ENCODE assay signal across 8 cellular contexts in the genomic region with DNA sequence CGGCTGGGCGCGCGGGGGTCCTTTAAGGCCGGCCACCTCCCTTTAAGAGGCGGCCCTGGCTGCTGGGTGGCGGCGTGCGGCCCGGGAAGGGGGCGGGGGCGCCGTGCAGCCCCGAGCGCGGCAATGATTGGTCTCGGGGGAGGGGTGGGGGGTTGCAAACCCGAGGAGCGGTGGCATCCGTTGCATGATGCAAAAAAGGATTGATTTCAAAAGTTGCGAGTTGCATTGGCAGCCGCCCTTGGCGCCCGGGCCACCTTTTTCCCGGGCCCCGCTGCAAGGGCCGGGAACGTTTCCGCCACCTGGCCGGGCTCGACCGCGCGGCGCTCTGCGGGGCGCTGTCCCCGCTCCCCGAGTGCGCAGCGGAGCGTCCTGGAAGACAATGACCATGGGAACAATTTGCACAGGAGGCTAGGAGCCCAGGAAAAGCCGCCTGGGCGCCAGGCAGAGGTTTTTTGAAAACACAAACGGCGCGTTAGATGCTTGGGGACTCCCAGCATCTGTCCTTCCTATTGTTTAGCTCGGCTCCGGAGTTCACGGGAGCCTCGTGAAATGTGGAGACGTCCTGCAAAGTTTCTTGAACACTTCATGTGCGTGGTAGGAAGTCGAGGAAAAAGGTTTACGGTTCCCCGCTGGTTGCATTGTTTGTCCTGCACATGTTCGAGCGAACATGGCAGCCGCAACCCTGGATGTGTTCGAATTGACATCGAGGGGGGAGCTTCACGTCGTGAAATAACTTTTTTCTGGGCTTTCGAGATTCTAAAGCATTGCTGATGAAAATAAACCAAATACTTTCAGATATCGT. TPM values are rescaled to one million over a fixed set of nuclear protein-coding genes. Genes with fewer than 3 reads are reported as not detected.
A peak's percentile ranks its signal among the peaks of the same experiment; 100 is the strongest.
DNase-seq lines count a peak whose midpoint lies in the region; ATAC-seq and TF ChIP-seq lines count a peak whose summit lies in the region.

A gene with protein sequence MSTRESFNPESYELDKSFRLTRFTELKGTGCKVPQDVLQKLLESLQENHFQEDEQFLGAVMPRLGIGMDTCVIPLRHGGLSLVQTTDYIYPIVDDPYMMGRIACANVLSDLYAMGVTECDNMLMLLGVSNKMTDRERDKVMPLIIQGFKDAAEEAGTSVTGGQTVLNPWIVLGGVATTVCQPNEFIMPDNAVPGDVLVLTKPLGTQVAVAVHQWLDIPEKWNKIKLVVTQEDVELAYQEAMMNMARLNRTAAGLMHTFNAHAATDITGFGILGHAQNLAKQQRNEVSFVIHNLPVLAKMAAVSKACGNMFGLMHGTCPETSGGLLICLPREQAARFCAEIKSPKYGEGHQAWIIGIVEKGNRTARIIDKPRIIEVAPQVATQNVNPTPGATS (minus strand): TSS at position 78 of the 802 bp plus-strand sequence. CDS start 3,343 bp downstream, outside the sequence.

- H4K20me1 ChIP-seq in neural cell (ENCODE audit: insufficient read depth) = no peaks in the 10 kb centered on the region

- peak within 1 kb of the TSS; percentile 97 for H3K9ac ChIP-seq in HUES6 (ENCODE audit: low read length)
- peak within 1 kb of the TSS; percentile 91 for H3K9ac ChIP-seq in neural cell (ENCODE audit: low read length)
- H3K9ac ChIP-seq in stomach smooth muscle (ENCODE audit: low read length in 2 of 2) = peak within 1 kb of the TSS; percentile 80 to 92

- peak; percentile 45 for ATAC-seq in GM21360 (IDR thresholded peaks at IDR 0.05; ENCODE audit: unreplicated experiment)

- H3K4me1 ChIP-seq in HUES6 (ENCODE audit: control insufficient read depth, insufficient read depth, low read length) (peaks cover 50% of the 10 kb centered on the region), stomach smooth muscle (ENCODE audit: control insufficient read depth, insufficient read depth, low read length) (peaks cover 24% of the 10 kb centered on the region)

- TF ChIP-seq CTCF in fibroblast of villous mesenchyme (IDR thresholded peaks at IDR 0.05; ENCODE audit: insufficient read depth, low read depth, low read length) (peak; percentile 1), neural cell (IDR thresholded peaks at IDR 0.05; ENCODE audit: poor library complexity, severe bottlenecking) (peak; percentile 34)

- H3K27me3 ChIP-seq in HUES6 (ENCODE audit: control insufficient read depth, insufficient read depth, low read length) = peaks cover 22% of the 10 kb centered on the region; the same call in 1 of the 2 replicates
- H3K27me3 ChIP-seq in neural cell (ENCODE audit: insufficient read depth, low read depth, low read length) = peaks cover 19% of the 10 kb centered on the region
- H3K27me3 ChIP-seq in stomach smooth muscle (ENCODE audit: control insufficient read depth in 1 of 2, insufficient read depth in 2 of 2, low read length in 2 of 2) = peaks cover 0 to 2% of the 10 kb centered on the region in 2 donors

- H2AFZ ChIP-seq in neural cell (ENCODE audit: low read depth, low read length) = peak within 1 kb of the TSS; percentile 83

- TF ChIP-seq POLR2A in Raji (IDR thresholded peaks at IDR 0.05; ENCODE audit: insufficient read depth, low read depth, low read length) = peak; percentile 65; the same call in 1 of the 2 replicates

- no peak for TF ChIP-seq EP300 in neural cell (conservative IDR thresholded peaks at IDR 0.05; ENCODE audit: poor library complexity, severe bottlenecking)

- TF ChIP-seq RAD21 in neural cell (conservative IDR thresholded peaks at IDR 0.05) = no peak

- peak within 1 kb of the TSS; percentile 91 for H3K4me2 ChIP-seq in neural cell (ENCODE audit: low read length)

- H3K9me3 ChIP-seq in HUES6 (ENCODE audit: control insufficient read depth, insufficient read depth, low read depth, low read length) (no peaks in the 10 kb centered on the region), neural cell (ENCODE audit: low read length) (no peaks in the 10 kb centered on the region), stomach smooth muscle (ENCODE audit: control insufficient read depth in 2 of 2, low read length in 2 of 2) (no peaks in the 10 kb centered on the region)

- no peaks in the 10 kb centered on the region for H3K9me2 ChIP-seq in neural cell (ENCODE audit: insufficient read depth, low read length)

- H3K4me3 ChIP-seq in HUES6 (ENCODE audit: low read depth, low read length) = peak within 1 kb of the TSS; percentile 82
- H3K4me3 ChIP-seq in fibroblast of villous mesenchyme (ENCODE audit: low read depth, low read length) = peak within 1 kb of the TSS; percentile 72
- peak within 1 kb of the TSS; percentile 99 for H3K4me3 ChIP-seq in neural cell (ENCODE audit: low read length)
- H3K4me3 ChIP-seq in stomach smooth muscle (ENCODE audit: low read length in 2 of 2) = peak within 1 kb of the TSS; percentile 82 to 93

- peaks cover 16% of the 10 kb centered on the region for H3K36me3 ChIP-seq in HUES6 (ENCODE audit: control insufficient read depth, insufficient read depth, low read length)
- H3K36me3 ChIP-seq in neural cell (ENCODE audit: insufficient read depth, low read length) = no peaks in the 10 kb centered on the region
- peaks cover 0 to 3% of the 10 kb centered on the region in 2 donors for H3K36me3 ChIP-seq in stomach smooth muscle (ENCODE audit: control insufficient read depth in 2 of 2, insufficient read depth in 2 of 2, low read length in 2 of 2)

- H3K79me2 ChIP-seq in neural cell (replicated peaks; ENCODE audit: insufficient read depth, low read length) = peaks cover 30% of the 10 kb centered on the region

- DNase-seq in DMS 273 (lab: John Stamatoyannopoulos, UW; ENCODE audit: unreplicated experiment) (peak; percentile 92), fibroblast of villous mesenchyme (ENCODE audit: low read depth) (peak; percentile 70)
- peak; percentile 93 for DNase-seq in activated effector memory CD4-positive, alpha-beta T cell treated with anti-CD3 and anti-CD28 coated beads, Interleukin-2, amount 50 U/mL, for 16 hours

- H3K27ac ChIP-seq in HUES6 (ENCODE audit: low read depth, low read length) (peak within 1 kb of the TSS; percentile 99), neural cell (ENCODE audit: low read length) (peak within 1 kb of the TSS; percentile 93), stomach smooth muscle (ENCODE audit: low read length) (peak within 1 kb of the TSS; percentile 90)

- H3F3A ChIP-seq in neural cell (ENCODE audit: insufficient read depth, low read length, poor library complexity, severe bottlenecking) = no peaks in the 10 kb centered on the region

TF ChIP-seq in neural cell, 6 proteins besides CTCF, POLR2A, EP300 and RAD21:
- TF ChIP-seq TAF1 (IDR thresholded peaks at IDR 0.05; ENCODE audit: low read depth) = peak; percentile 14
- TF ChIP-seq EZH2 (IDR thresholded peaks at IDR 0.05; ENCODE audit: borderline replicate concordance, insufficient read depth, low read length, poor library complexity, severe bottlenecking) = no peak
- no peak for TF ChIP-seq SMC3 (conservative IDR thresholded peaks at IDR 0.05; ENCODE audit: poor library complexity)
- TF ChIP-seq, protein P1, sequence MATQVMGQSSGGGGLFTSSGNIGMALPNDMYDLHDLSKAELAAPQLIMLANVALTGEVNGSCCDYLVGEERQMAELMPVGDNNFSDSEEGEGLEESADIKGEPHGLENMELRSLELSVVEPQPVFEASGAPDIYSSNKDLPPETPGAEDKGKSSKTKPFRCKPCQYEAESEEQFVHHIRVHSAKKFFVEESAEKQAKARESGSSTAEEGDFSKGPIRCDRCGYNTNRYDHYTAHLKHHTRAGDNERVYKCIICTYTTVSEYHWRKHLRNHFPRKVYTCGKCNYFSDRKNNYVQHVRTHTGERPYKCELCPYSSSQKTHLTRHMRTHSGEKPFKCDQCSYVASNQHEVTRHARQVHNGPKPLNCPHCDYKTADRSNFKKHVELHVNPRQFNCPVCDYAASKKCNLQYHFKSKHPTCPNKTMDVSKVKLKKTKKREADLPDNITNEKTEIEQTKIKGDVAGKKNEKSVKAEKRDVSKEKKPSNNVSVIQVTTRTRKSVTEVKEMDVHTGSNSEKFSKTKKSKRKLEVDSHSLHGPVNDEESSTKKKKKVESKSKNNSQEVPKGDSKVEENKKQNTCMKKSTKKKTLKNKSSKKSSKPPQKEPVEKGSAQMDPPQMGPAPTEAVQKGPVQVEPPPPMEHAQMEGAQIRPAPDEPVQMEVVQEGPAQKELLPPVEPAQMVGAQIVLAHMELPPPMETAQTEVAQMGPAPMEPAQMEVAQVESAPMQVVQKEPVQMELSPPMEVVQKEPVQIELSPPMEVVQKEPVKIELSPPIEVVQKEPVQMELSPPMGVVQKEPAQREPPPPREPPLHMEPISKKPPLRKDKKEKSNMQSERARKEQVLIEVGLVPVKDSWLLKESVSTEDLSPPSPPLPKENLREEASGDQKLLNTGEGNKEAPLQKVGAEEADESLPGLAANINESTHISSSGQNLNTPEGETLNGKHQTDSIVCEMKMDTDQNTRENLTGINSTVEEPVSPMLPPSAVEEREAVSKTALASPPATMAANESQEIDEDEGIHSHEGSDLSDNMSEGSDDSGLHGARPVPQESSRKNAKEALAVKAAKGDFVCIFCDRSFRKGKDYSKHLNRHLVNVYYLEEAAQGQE (IDR thresholded peaks at IDR 0.05; ENCODE audit: borderline replicate concordance) = no peak
- peak; percentile 59 for TF ChIP-seq POLR2AphosphoS5 (IDR thresholded peaks at IDR 0.05)
- peak; percentile 86 for TF ChIP-seq MXI1 (conservative IDR thresholded peaks at IDR 0.05; ENCODE audit: poor library complexity, severe bottlenecking)
TF ChIP-seq in neural cell: peak in this region for 3.

RNA-seq across cellular contexts. Expression of the gene that starts here (rescaled TPM):
- total RNA-seq in fibroblast of villous mesenchyme = 18.1 and 26.1 TPM in 2 replicates
- 61.0 and 76.3 TPM in 2 replicates for polyA plus RNA-seq in neural cell
- 74.5 and 80.3 TPM in 2 replicates for polyA minus RNA-seq in neural cell

Comparison
In these comparisons a context has a peak if more than half of its experiments do, and no peak if none do; other contexts are left out.
1. Peak in every context shown above with its lines: DNase-seq, ATAC-seq, H3K4me3 ChIP-seq and H3K27ac ChIP-seq.